1 cellular context compared by ENCODE assay signal in the genomic region with DNA sequence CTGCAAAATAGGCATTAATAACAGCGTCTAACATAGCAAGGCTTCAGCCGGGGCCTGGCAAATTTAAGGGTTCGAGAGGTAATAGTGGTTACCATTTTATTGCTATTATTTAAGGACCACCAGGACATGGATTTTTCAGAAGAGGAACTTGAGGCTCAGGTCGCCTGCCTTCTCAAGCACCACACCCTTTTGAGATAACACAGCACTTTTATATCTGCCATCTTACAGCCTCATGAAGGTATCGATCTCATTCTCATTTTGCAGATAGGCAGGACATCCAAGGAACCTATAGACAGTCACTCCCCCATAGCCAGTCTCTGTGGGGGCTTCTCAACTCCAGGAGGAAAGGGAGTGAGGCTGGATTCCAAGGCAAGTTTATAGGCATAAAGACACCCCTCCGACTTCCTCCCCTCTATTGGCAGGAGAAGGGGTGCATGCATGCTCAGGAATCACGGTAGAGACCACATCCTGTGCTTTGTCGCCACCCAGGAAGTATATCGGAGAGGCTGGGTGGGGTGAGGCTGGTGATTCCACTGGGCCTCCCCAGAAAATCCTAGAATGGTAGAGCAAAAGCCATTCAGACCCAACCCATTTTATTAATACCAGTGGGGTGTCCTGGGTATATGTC.
TF ChIP-seq lines count a peak whose summit lies in the region.

No MANE protein-coding gene starts in this region.

TF ChIP-seq in SK-N-SH, 30 proteins besides CTCF, POLR2A, EP300 and RAD21 (continued from another document):
- TF ChIP-seq, protein P1, sequence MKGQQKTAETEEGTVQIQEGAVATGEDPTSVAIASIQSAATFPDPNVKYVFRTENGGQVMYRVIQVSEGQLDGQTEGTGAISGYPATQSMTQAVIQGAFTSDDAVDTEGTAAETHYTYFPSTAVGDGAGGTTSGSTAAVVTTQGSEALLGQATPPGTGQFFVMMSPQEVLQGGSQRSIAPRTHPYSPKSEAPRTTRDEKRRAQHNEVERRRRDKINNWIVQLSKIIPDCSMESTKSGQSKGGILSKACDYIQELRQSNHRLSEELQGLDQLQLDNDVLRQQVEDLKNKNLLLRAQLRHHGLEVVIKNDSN (IDR thresholded peaks at IDR 0.05; ENCODE audit: borderline replicate concordance, low read depth): no peak
- TF ChIP-seq, protein P2, sequence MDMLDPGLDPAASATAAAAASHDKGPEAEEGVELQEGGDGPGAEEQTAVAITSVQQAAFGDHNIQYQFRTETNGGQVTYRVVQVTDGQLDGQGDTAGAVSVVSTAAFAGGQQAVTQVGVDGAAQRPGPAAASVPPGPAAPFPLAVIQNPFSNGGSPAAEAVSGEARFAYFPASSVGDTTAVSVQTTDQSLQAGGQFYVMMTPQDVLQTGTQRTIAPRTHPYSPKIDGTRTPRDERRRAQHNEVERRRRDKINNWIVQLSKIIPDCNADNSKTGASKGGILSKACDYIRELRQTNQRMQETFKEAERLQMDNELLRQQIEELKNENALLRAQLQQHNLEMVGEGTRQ (IDR thresholded peaks at IDR 0.05; ENCODE audit: borderline replicate concordance, low read depth, low read length): no peak
- no peak for TF ChIP-seq SMC3 (IDR thresholded peaks at IDR 0.05; ENCODE audit: low read depth, low read length)
- TF ChIP-seq, protein P3, sequence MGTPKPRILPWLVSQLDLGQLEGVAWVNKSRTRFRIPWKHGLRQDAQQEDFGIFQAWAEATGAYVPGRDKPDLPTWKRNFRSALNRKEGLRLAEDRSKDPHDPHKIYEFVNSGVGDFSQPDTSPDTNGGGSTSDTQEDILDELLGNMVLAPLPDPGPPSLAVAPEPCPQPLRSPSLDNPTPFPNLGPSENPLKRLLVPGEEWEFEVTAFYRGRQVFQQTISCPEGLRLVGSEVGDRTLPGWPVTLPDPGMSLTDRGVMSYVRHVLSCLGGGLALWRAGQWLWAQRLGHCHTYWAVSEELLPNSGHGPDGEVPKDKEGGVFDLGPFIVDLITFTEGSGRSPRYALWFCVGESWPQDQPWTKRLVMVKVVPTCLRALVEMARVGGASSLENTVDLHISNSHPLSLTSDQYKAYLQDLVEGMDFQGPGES (IDR thresholded peaks at IDR 0.05; ENCODE audit: low read depth, low read length): no peak
- no peak for TF ChIP-seq FOSL2 (IDR thresholded peaks at IDR 0.05; ENCODE audit: borderline replicate concordance, low read depth)
- TF ChIP-seq TEAD4 (IDR thresholded peaks at IDR 0.05; ENCODE audit: borderline replicate concordance, insufficient read depth): no peak
- TF ChIP-seq, protein P4, sequence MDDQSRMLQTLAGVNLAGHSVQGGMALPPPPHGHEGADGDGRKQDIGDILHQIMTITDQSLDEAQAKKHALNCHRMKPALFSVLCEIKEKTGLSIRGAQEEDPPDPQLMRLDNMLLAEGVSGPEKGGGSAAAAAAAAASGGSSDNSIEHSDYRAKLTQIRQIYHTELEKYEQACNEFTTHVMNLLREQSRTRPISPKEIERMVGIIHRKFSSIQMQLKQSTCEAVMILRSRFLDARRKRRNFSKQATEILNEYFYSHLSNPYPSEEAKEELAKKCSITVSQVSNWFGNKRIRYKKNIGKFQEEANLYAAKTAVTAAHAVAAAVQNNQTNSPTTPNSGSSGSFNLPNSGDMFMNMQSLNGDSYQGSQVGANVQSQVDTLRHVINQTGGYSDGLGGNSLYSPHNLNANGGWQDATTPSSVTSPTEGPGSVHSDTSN (IDR thresholded peaks at IDR 0.05): no peak
- TF ChIP-seq NFIC (IDR thresholded peaks at IDR 0.05; ENCODE audit: borderline replicate concordance): no peak
- TF ChIP-seq, protein P5, sequence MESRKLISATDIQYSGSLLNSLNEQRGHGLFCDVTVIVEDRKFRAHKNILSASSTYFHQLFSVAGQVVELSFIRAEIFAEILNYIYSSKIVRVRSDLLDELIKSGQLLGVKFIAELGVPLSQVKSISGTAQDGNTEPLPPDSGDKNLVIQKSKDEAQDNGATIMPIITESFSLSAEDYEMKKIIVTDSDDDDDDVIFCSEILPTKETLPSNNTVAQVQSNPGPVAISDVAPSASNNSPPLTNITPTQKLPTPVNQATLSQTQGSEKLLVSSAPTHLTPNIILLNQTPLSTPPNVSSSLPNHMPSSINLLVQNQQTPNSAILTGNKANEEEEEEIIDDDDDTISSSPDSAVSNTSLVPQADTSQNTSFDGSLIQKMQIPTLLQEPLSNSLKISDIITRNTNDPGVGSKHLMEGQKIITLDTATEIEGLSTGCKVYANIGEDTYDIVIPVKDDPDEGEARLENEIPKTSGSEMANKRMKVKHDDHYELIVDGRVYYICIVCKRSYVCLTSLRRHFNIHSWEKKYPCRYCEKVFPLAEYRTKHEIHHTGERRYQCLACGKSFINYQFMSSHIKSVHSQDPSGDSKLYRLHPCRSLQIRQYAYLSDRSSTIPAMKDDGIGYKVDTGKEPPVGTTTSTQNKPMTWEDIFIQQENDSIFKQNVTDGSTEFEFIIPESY (IDR thresholded peaks at IDR 0.05; ENCODE audit: borderline replicate concordance, low read depth): no peak
- no peak for TF ChIP-seq MEF2A (IDR thresholded peaks at IDR 0.05; ENCODE audit: borderline replicate concordance, low read depth)
- no peak for TF ChIP-seq ELF1 (IDR thresholded peaks at IDR 0.05)
- no peak for TF ChIP-seq TAF1 (IDR thresholded peaks at IDR 0.05; ENCODE audit: borderline replicate concordance, low read depth, low read length)
